1 cellular context compared by ENCODE assay signal in genomic region chr2:133732982-133733670, GRCh38.
TF ChIP-seq lines count a peak whose summit lies in the region.

No MANE protein-coding gene starts in this region.

TF ChIP-seq in K562, 482 proteins besides CTCF, POLR2A, EP300 and RAD21 (continued from another document):
- TF ChIP-seq ZNF318 (IDR thresholded peaks at IDR 0.05; ENCODE audit: borderline replicate concordance in 1 of 2, low read depth in 1 of 2) = no peak
- peak; percentile 51 for TF ChIP-seq FOS (IDR thresholded peaks at IDR 0.05; ENCODE audit: extremely low read depth, insufficient read length)
- no peak for TF ChIP-seq ESRRB (CRISPR knock-in tag; IDR thresholded peaks at IDR 0.05; ENCODE audit: borderline replicate concordance)
- TF ChIP-seq USF1 (CRISPR knock-in tag; IDR thresholded peaks at IDR 0.05) = peak; percentile 69
- peak; percentile 87 for TF ChIP-seq RAD51 (IDR thresholded peaks at IDR 0.05; ENCODE audit: borderline replicate concordance, low read depth)
- TF ChIP-seq, protein P1, sequence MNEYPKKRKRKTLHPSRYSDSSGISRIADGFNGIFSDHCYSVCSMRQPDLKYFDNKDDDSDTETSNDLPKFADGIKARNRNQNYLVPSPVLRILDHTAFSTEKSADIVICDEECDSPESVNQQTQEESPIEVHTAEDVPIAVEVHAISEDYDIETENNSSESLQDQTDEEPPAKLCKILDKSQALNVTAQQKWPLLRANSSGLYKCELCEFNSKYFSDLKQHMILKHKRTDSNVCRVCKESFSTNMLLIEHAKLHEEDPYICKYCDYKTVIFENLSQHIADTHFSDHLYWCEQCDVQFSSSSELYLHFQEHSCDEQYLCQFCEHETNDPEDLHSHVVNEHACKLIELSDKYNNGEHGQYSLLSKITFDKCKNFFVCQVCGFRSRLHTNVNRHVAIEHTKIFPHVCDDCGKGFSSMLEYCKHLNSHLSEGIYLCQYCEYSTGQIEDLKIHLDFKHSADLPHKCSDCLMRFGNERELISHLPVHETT (CRISPR knock-in tag; conservative IDR thresholded peaks at IDR 0.05 in 1 of 2, IDR thresholded peaks at IDR 0.05 in 1 of 2) = no peak
- no peak for TF ChIP-seq ZNF518B (CRISPR knock-in tag; IDR thresholded peaks at IDR 0.05)
